Comparison of ENCODE assay signal across 8 cellular contexts in the genomic region with DNA sequence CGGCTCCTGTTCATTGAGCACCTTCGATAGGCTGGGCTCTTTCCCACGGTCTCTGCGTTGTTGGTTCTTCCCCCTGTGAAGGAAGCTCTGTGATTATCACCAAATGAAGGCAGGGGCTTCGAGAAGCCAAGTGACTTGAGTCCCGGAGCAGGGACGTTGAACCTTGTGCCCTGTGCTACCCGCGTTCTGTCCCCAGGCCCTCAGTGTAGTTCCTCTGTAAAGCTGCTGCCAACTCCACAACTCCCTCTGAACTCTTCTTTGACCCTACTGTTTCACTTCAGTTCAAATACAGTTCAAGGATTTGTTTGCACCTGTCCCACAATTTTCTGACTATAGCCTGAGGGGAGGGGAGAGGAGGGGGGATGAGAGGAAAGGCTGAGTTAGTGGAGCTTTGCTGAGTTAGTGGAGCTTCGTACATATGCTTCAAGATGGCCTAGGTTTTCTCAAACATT.
DNase-seq lines count a peak whose midpoint lies in the region; ATAC-seq and TF ChIP-seq lines count a peak whose summit lies in the region.

No MANE protein-coding gene starts in this region.

- no peaks in the 10 kb centered on the region for H3K9me3 ChIP-seq in mucosa of stomach (ENCODE audit: control insufficient read depth, low read length)

- peak; percentile 10 for ATAC-seq in GM18499 (IDR thresholded peaks at IDR 0.05; ENCODE audit: insufficient read depth, unreplicated experiment)
- ATAC-seq in central memory CD8-positive, alpha-beta T cell (replicated peaks; ENCODE audit: extremely low read depth, poor library complexity, severe bottlenecking), result no peak

- no peaks in the 10 kb centered on the region for H3K4me1 ChIP-seq in mucosa of stomach (ENCODE audit: control insufficient read depth, insufficient read depth, low read length)

- no peaks in the 10 kb centered on the region for H3K27me3 ChIP-seq in mucosa of stomach (ENCODE audit: control insufficient read depth, insufficient read depth, low read length)

- peaks cover 30% of the 10 kb centered on the region for H3K36me3 Mint-ChIP-seq in central memory CD8-positive, alpha-beta T cell (ENCODE audit: insufficient read depth)

- peak; percentile 35 for TF ChIP-seq POLR2A in NB4 (IDR thresholded peaks at IDR 0.05; ENCODE audit: extremely low read depth, insufficient read length)

- no peaks in the 10 kb centered on the region for H3K27me3 Mint-ChIP-seq in central memory CD8-positive, alpha-beta T cell

- DNase-seq in NB4 (ENCODE audit: low read depth), result no peak
- DNase-seq in central memory CD8-positive, alpha-beta T cell (ENCODE audit: low spot score in 2 of 2), result no peak
- DNase-seq in AG08396 (ENCODE audit: low spot score), result no peak
- DNase-seq in DMS114 treated with DMSO at 0.1 percent for 48 hours (lab: John Stamatoyannopoulos, UW; ENCODE audit: unreplicated experiment), result no peak
- DNase-seq in NCI-H2029 (lab: John Stamatoyannopoulos, UW), result no peak
- no peak for DNase-seq in LoVo (ENCODE audit: low spot score)

- no peaks in the 10 kb centered on the region for H3K36me3 ChIP-seq in mucosa of stomach (ENCODE audit: control insufficient read depth, insufficient read depth, low read length)

- no peak for TF ChIP-seq CTCF in NB4 (IDR thresholded peaks at IDR 0.05; ENCODE audit: low read depth, low read length)

- H3K27ac Mint-ChIP-seq in central memory CD8-positive, alpha-beta T cell (ENCODE audit: low read depth), result peak overlapping the region; percentile 94

- peak overlapping the region; percentile 68 for H3K9ac ChIP-seq in mucosa of stomach (ENCODE audit: low read length)

- H3K9me3 Mint-ChIP-seq in central memory CD8-positive, alpha-beta T cell, result no peaks in the 10 kb centered on the region

- H3K4me1 Mint-ChIP-seq in central memory CD8-positive, alpha-beta T cell, result peaks cover 22% of the 10 kb centered on the region

- peak overlapping the region; percentile 91 for H3K4me3 Mint-ChIP-seq in central memory CD8-positive, alpha-beta T cell

- H3K4me3 ChIP-seq in NB4 (ENCODE audit: low read depth, low read length), result peak overlapping the region; percentile 70
- no peak overlapping the region for H3K4me3 ChIP-seq in mucosa of stomach (ENCODE audit: low read length)
